ENCODE assay signal across 2 cellular contexts in the genomic region with DNA sequence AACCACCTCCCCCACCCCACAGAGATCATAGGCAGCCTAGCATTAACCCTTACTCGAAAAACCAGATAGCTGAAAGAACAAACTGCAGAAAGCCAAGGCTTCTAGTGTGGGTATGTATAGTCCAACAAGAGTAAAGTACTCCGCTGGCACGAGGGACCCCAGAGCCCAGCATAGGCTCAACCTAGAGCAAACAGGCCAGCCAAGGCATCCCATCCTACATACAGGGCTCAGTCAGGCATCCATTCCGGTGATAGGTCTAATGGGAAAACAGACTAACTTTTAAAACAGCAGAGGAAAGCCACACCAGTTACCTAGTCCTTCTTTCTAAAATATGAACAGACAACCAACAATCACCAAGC.
TF ChIP-seq lines count a peak whose summit lies in the region.

No MANE protein-coding gene starts in this region.

TF ChIP-seq in HEK293, 187 proteins besides CTCF, POLR2A, EP300 and RAD21:
- 0 out of 2 replicates have a peak, but pooled peaks have one; percentile 3 for TF ChIP-seq SCRT1 (tag by site-specific recombination; IDR thresholded peaks at IDR 0.05; ENCODE audit: borderline replicate concordance)
- no peak for TF ChIP-seq SETDB1 (IDR thresholded peaks at IDR 0.05; ENCODE audit: insufficient read length, low read length)
- no peak for TF ChIP-seq ZNF426 (tag by site-specific recombination; IDR thresholded peaks at IDR 0.05)
TF ChIP-seq in HEK293: peak in this region for 1.

TF ChIP-seq in GM12878, 131 proteins besides CTCF, POLR2A, EP300 and RAD21:
- TF ChIP-seq, protein P1, sequence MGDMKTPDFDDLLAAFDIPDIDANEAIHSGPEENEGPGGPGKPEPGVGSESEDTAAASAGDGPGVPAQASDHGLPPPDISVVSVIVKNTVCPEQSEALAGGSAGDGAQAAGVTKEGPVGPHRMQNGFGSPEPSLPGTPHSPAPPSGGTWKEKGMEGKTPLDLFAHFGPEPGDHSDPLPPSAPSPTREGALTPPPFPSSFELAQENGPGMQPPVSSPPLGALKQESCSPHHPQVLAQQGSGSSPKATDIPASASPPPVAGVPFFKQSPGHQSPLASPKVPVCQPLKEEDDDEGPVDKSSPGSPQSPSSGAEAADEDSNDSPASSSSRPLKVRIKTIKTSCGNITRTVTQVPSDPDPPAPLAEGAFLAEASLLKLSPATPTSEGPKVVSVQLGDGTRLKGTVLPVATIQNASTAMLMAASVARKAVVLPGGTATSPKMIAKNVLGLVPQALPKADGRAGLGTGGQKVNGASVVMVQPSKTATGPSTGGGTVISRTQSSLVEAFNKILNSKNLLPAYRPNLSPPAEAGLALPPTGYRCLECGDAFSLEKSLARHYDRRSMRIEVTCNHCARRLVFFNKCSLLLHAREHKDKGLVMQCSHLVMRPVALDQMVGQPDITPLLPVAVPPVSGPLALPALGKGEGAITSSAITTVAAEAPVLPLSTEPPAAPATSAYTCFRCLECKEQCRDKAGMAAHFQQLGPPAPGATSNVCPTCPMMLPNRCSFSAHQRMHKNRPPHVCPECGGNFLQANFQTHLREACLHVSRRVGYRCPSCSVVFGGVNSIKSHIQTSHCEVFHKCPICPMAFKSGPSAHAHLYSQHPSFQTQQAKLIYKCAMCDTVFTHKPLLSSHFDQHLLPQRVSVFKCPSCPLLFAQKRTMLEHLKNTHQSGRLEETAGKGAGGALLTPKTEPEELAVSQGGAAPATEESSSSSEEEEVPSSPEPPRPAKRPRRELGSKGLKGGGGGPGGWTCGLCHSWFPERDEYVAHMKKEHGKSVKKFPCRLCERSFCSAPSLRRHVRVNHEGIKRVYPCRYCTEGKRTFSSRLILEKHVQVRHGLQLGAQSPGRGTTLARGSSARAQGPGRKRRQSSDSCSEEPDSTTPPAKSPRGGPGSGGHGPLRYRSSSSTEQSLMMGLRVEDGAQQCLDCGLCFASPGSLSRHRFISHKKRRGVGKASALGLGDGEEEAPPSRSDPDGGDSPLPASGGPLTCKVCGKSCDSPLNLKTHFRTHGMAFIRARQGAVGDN (IDR thresholded peaks at IDR 0.05): no peak
- TF ChIP-seq GATAD2B (conservative IDR thresholded peaks at IDR 0.05; ENCODE audit: low read depth) (no peak), RELA (IDR thresholded peaks at IDR 0.05; ENCODE audit: borderline replicate concordance, partially characterized antibody) (no peak), ZNF217 (IDR thresholded peaks at IDR 0.05) (no peak), CBFB (IDR thresholded peaks at IDR 0.05; ENCODE audit: low read depth) (no peak), ETV6 (conservative IDR thresholded peaks at IDR 0.05 in 1 of 2, IDR thresholded peaks at IDR 0.05 in 1 of 2; ENCODE audit: borderline replicate concordance in 1 of 2, low read depth in 1 of 2) (no peak), CBX5 (IDR thresholded peaks at IDR 0.05; ENCODE audit: low read depth) (no peak), SIX5 (IDR thresholded peaks at IDR 0.05; ENCODE audit: low read depth, low read length, severe bottlenecking) (no peak), YY1 (IDR thresholded peaks at IDR 0.05; ENCODE audit: low read depth, low read length) (no peak)
- TF ChIP-seq, protein P2, sequence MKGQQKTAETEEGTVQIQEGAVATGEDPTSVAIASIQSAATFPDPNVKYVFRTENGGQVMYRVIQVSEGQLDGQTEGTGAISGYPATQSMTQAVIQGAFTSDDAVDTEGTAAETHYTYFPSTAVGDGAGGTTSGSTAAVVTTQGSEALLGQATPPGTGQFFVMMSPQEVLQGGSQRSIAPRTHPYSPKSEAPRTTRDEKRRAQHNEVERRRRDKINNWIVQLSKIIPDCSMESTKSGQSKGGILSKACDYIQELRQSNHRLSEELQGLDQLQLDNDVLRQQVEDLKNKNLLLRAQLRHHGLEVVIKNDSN (IDR thresholded peaks at IDR 0.05; ENCODE audit: borderline replicate concordance, extremely low read length, insufficient read depth, low read depth, low read length): no peak
- TF ChIP-seq, protein P3, sequence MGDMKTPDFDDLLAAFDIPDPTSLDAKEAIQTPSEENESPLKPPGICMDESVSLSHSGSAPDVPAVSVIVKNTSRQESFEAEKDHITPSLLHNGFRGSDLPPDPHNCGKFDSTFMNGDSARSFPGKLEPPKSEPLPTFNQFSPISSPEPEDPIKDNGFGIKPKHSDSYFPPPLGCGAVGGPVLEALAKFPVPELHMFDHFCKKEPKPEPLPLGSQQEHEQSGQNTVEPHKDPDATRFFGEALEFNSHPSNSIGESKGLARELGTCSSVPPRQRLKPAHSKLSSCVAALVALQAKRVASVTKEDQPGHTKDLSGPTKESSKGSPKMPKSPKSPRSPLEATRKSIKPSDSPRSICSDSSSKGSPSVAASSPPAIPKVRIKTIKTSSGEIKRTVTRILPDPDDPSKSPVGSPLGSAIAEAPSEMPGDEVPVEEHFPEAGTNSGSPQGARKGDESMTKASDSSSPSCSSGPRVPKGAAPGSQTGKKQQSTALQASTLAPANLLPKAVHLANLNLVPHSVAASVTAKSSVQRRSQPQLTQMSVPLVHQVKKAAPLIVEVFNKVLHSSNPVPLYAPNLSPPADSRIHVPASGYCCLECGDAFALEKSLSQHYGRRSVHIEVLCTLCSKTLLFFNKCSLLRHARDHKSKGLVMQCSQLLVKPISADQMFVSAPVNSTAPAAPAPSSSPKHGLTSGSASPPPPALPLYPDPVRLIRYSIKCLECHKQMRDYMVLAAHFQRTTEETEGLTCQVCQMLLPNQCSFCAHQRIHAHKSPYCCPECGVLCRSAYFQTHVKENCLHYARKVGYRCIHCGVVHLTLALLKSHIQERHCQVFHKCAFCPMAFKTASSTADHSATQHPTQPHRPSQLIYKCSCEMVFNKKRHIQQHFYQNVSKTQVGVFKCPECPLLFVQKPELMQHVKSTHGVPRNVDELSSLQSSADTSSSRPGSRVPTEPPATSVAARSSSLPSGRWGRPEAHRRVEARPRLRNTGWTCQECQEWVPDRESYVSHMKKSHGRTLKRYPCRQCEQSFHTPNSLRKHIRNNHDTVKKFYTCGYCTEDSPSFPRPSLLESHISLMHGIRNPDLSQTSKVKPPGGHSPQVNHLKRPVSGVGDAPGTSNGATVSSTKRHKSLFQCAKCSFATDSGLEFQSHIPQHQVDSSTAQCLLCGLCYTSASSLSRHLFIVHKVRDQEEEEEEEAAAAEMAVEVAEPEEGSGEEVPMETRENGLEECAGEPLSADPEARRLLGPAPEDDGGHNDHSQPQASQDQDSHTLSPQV (IDR thresholded peaks at IDR 0.05): no peak
- TF ChIP-seq, protein P4, sequence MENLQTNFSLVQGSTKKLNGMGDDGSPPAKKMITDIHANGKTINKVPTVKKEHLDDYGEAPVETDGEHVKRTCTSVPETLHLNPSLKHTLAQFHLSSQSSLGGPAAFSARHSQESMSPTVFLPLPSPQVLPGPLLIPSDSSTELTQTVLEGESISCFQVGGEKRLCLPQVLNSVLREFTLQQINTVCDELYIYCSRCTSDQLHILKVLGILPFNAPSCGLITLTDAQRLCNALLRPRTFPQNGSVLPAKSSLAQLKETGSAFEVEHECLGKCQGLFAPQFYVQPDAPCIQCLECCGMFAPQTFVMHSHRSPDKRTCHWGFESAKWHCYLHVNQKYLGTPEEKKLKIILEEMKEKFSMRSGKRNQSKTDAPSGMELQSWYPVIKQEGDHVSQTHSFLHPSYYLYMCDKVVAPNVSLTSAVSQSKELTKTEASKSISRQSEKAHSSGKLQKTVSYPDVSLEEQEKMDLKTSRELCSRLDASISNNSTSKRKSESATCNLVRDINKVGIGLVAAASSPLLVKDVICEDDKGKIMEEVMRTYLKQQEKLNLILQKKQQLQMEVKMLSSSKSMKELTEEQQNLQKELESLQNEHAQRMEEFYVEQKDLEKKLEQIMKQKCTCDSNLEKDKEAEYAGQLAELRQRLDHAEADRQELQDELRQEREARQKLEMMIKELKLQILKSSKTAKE (IDR thresholded peaks at IDR 0.05; ENCODE audit: low read depth, poor library complexity, severe bottlenecking): no peak
- TF ChIP-seq, protein P5, sequence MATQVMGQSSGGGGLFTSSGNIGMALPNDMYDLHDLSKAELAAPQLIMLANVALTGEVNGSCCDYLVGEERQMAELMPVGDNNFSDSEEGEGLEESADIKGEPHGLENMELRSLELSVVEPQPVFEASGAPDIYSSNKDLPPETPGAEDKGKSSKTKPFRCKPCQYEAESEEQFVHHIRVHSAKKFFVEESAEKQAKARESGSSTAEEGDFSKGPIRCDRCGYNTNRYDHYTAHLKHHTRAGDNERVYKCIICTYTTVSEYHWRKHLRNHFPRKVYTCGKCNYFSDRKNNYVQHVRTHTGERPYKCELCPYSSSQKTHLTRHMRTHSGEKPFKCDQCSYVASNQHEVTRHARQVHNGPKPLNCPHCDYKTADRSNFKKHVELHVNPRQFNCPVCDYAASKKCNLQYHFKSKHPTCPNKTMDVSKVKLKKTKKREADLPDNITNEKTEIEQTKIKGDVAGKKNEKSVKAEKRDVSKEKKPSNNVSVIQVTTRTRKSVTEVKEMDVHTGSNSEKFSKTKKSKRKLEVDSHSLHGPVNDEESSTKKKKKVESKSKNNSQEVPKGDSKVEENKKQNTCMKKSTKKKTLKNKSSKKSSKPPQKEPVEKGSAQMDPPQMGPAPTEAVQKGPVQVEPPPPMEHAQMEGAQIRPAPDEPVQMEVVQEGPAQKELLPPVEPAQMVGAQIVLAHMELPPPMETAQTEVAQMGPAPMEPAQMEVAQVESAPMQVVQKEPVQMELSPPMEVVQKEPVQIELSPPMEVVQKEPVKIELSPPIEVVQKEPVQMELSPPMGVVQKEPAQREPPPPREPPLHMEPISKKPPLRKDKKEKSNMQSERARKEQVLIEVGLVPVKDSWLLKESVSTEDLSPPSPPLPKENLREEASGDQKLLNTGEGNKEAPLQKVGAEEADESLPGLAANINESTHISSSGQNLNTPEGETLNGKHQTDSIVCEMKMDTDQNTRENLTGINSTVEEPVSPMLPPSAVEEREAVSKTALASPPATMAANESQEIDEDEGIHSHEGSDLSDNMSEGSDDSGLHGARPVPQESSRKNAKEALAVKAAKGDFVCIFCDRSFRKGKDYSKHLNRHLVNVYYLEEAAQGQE (IDR thresholded peaks at IDR 0.05; ENCODE audit: low read depth, low read length): no peak
